17 cellular contexts compared by ENCODE assay signal in genomic region chr1:94947453-94947852, GRCh38. TPM values are rescaled to one million over a fixed set of nuclear protein-coding genes. Genes with fewer than 3 reads are reported as not detected.
DNase-seq lines count a peak whose midpoint lies in the region; ATAC-seq and TF ChIP-seq lines count a peak whose summit lies in the region.
"Had no signal": no experiment of that assay in that cellular context is flagged by ENCODE, and none has a peak within 500 bp of the region (broad histone marks: within the 10 kb centered on the region; RNA-seq: fewer than 3 reads in every experiment).

No MANE protein-coding gene starts in this region.

- WGBS in stomach, 5 donors = 43 to 66% (median 58%) methylated on average over 2 of the region's 2 CpGs

- H3K4me1 ChIP-seq in right atrium auricular region (peaks cover 0 to 20% of the 10 kb centered on the region in 2 donors), stomach (peaks cover 16 to 35% (median 29%) of the 10 kb centered on the region in 4 donors)
- H3K4me1 ChIP-seq: psoas muscle had no signal

- H3K27me3 ChIP-seq in right atrium auricular region (no peaks in the 10 kb centered on the region), stomach (no peaks in the 10 kb centered on the region)

- no peaks in the 10 kb centered on the region for H3K27me3 Mint-ChIP-seq in brain
- peaks cover 0 to 6% of the 10 kb centered on the region in 2 donors for H3K27me3 Mint-ChIP-seq in stimulated activated naive B cell treated with anti-CD40 and anti-IgM and Interleukin-4, amounts not matched to agents 10 μg/mL and 1 μg/mL and 100 μg/mL, for 72 hours

- DNase-seq in GM03348 (ENCODE audit: low spot score) (peak; percentile 84), right atrium auricular region (ENCODE audit: low spot score) (no peak), stomach (no peak), T-helper 1 cell (no peak)
- no peak for DNase-seq in stimulated activated CD4-positive, alpha-beta T cell treated with anti-CD3 and anti-CD28 coated beads, Interleukin-2, amount 100 ng/mL, for 24 hours
- DNase-seq in stimulated activated naive B cell treated with anti-CD40 and anti-IgM and Interleukin-4, amounts not matched to agents 10 μg/mL and 1 μg/mL and 100 μg/mL, for 72 hours = no peak
- DNase-seq: activated CD4-positive, alpha-beta T cell treated with anti-CD3 and anti-CD28 coated beads, Interleukin-2, amount 50 U/mL, for 1 hour; activated effector memory CD4-positive, alpha-beta T cell treated with Interleukin-2 at 50 U/mL for 16 hours; caudate nucleus; GF-D8; NCI-H1105 treated with DMSO at 0.1 percent for 48 hours; NCI-H510A treated with DMSO at 0.1 percent for 48 hours; psoas muscle; stimulated activated CD4-positive, alpha-beta T cell treated with anti-CD3 and anti-CD28 coated beads, Interleukin-4, amount 100 ng/mL, for 4 hours; stimulated activated naive CD4-positive, alpha-beta T cell had no signal

- H3K27ac Mint-ChIP-seq in brain = peak overlapping the region in 4 of 5 experiments; percentile 1 to 59 (median 38)
- H3K27ac Mint-ChIP-seq in stimulated activated naive B cell treated with anti-CD40 and anti-IgM and Interleukin-4, amounts not matched to agents 10 μg/mL and 1 μg/mL and 100 μg/mL, for 72 hours = no peak overlapping the region

- H3K27ac ChIP-seq in right atrium auricular region = peak overlapping the region; percentile 49 to 60
- peak overlapping the region in 4 of 5 donors; percentile 10 to 50 (median 49) for H3K27ac ChIP-seq in stomach
- H3K27ac ChIP-seq: psoas muscle had no signal

- TF ChIP-seq CTCF in brain (conservative IDR thresholded peaks at IDR 0.05) (no peak), right atrium auricular region (IDR thresholded peaks at IDR 0.05) (no peak), stomach (IDR thresholded peaks at IDR 0.05) (no peak)

- no peak for TF ChIP-seq POLR2A in stomach (IDR thresholded peaks at IDR 0.05)

- no peak for ATAC-seq in GM21786 (IDR thresholded peaks at IDR 0.05; ENCODE audit: unreplicated experiment)
- no peak for ATAC-seq in stimulated activated naive B cell treated with anti-CD40 and anti-IgM and Interleukin-4, amounts not matched to agents 10 μg/mL and 1 μg/mL and 100 μg/mL, for 72 hours (replicated peaks)
- ATAC-seq: psoas muscle had no signal

- H3K4me3 Mint-ChIP-seq in brain = no peak overlapping the region
- no peak overlapping the region for H3K4me3 Mint-ChIP-seq in stimulated activated naive B cell treated with anti-CD40 and anti-IgM and Interleukin-4, amounts not matched to agents 10 μg/mL and 1 μg/mL and 100 μg/mL, for 72 hours

- H3K36me3 ChIP-seq in right atrium auricular region (no peaks in the 10 kb centered on the region), stomach (no peaks in the 10 kb centered on the region)

- no peak for TF ChIP-seq EP300 in stomach (IDR thresholded peaks at IDR 0.05)

- intact Hi-C loops in stomach (cut with DNase I; ENCODE audit: low total_unique reads) = no loop called here

- H3K9me3 Mint-ChIP-seq in brain = peaks cover 0 to 3% (median under 1%) of the 10 kb centered on the region in 5 experiments
- H3K9me3 Mint-ChIP-seq in stimulated activated naive B cell treated with anti-CD40 and anti-IgM and Interleukin-4, amounts not matched to agents 10 μg/mL and 1 μg/mL and 100 μg/mL, for 72 hours = no peaks in the 10 kb centered on the region

- no peak overlapping the region for H3K4me3 ChIP-seq in right atrium auricular region
- no peak overlapping the region for H3K4me3 ChIP-seq in stomach
- H3K4me3 ChIP-seq: psoas muscle had no signal

- peaks cover 21% of the 10 kb centered on the region for H3K4me1 Mint-ChIP-seq in brain
- no peaks in the 10 kb centered on the region for H3K4me1 Mint-ChIP-seq in stimulated activated naive B cell treated with anti-CD40 and anti-IgM and Interleukin-4, amounts not matched to agents 10 μg/mL and 1 μg/mL and 100 μg/mL, for 72 hours

- peaks cover 4% of the 10 kb centered on the region for H3K36me3 Mint-ChIP-seq in brain
- no peaks in the 10 kb centered on the region for H3K36me3 Mint-ChIP-seq in stimulated activated naive B cell treated with anti-CD40 and anti-IgM and Interleukin-4, amounts not matched to agents 10 μg/mL and 1 μg/mL and 100 μg/mL, for 72 hours

- H3K9me3 ChIP-seq in right atrium auricular region = no peaks in the 10 kb centered on the region
- H3K9me3 ChIP-seq in stomach = no peaks in the 10 kb centered on the region
- H3K9me3 ChIP-seq: psoas muscle had no signal

RNA-seq across cellular contexts. Expression of gene CNN3, which starts 20.5 kb away (rescaled TPM):
- polyA plus RNA-seq in brain (ENCODE audit: insufficient read depth, low read depth, low replicate concordance) = 184 TPM
- total RNA-seq in right atrium auricular region = 100 to 1,000 TPM in 1 of 2 donors, 10 to 100 TPM in 1; 82.2 to 124 TPM
- total RNA-seq in stomach = 100 to 1,000 TPM in 4 of 5 donors, 10 to 100 TPM in 1; 86.9 to 353 (median 220) TPM
- polyA plus RNA-seq in stomach = 100 to 1,000 TPM in 1 of 3 donors, 10 to 100 TPM in 2; 70.0 to 129 (median 93.0) TPM
